8 cellular contexts compared by ENCODE assay signal in the genomic region with DNA sequence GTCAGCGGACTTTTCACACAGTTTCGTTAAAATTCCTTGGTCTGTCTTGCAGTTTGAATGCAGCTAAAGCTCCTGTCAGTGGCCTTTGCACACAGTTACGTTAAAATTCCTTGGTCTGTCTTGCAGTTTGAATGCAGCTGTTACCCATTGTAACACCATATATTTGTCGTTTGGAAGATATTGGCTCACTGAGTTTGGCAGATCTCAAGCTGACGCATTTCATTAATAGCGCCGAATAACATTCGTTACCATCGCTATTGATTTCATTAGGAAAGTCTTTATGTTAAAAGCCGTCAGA. TPM values are rescaled to one million over a fixed set of nuclear protein-coding genes. Genes with fewer than 3 reads are reported as not detected.
A peak's percentile ranks its signal among the peaks of the same experiment; 100 is the strongest.
DNase-seq lines count a peak whose midpoint lies in the region; TF ChIP-seq lines count a peak whose summit lies in the region.

No MANE protein-coding gene starts in this region.

- no peaks in the 10 kb centered on the region for H3K27me3 ChIP-seq in Karpas-422 (ENCODE audit: low read length)

- DNase-seq in AG10803 (ENCODE audit: low read depth), result peak; percentile 56
- no peak for DNase-seq in Karpas-422
- DNase-seq in coronary artery (ENCODE audit: low spot score), result no peak
- peak; percentile 40 for DNase-seq in myocyte (ENCODE audit: low read depth)
- DNase-seq in AG20443 (ENCODE audit: low spot score), result no peak
- no peak for DNase-seq in mucosa of gallbladder (ENCODE audit: low spot score)
- DNase-seq in NOMO-1 treated with DMSO at 0.1 percent for 48 hours (lab: John Stamatoyannopoulos, UW; ENCODE audit: unreplicated experiment), result no peak
- no peak for DNase-seq in islet precursor cell

- H3K9me2 ChIP-seq in Karpas-422 (replicated peaks; ENCODE audit: insufficient read depth, low read length), result no peaks in the 10 kb centered on the region

- H3K4me3 ChIP-seq in AG10803 (ENCODE audit: low read length) (peak overlapping the region; percentile 64), Karpas-422 (ENCODE audit: low read length) (peak overlapping the region; percentile 91), coronary artery (peak overlapping the region; percentile 91)

- H4K20me1 ChIP-seq in Karpas-422 (ENCODE audit: insufficient read depth, low read depth, low read length), result peaks cover 11% of the 10 kb centered on the region; the same call in 1 of the 2 replicates

- H2AFZ ChIP-seq in Karpas-422 (ENCODE audit: low read length), result no peak overlapping the region

- no peaks in the 10 kb centered on the region for H3K36me3 ChIP-seq in Karpas-422 (ENCODE audit: insufficient read depth, low read length)

- H3K79me2 ChIP-seq in Karpas-422 (ENCODE audit: low read length), result no peaks in the 10 kb centered on the region; the same call in 1 of the 2 replicates

- H3K4me1 ChIP-seq in Karpas-422 (ENCODE audit: low read length), result peaks cover 19% of the 10 kb centered on the region

- TF ChIP-seq CTCF in AG10803 (conservative IDR thresholded peaks at IDR 0.05; ENCODE audit: low read length) (no peak), coronary artery (IDR thresholded peaks at IDR 0.05) (no peak)

- H3K27ac ChIP-seq in Karpas-422 (ENCODE audit: low read length), result no peak overlapping the region
- H3K27ac ChIP-seq in coronary artery, result peak overlapping the region; percentile 88 to 97

- H3K9ac ChIP-seq in Karpas-422 (ENCODE audit: low read length), result peak overlapping the region; percentile 81

- H3K9me3 ChIP-seq in Karpas-422 (ENCODE audit: low read length), result no peaks in the 10 kb centered on the region

- H3K4me2 ChIP-seq in Karpas-422 (ENCODE audit: low read depth, low read length, poor library complexity, severe bottlenecking), result peak overlapping the region; percentile 96

RNA-seq across cellular contexts. Expression of gene LIMS1, which starts 1.1 kb away (rescaled TPM):
- total RNA-seq in Karpas-422 (2014; rRNA removed; shearing (Covaris generic); ENCODE audit: low replicate concordance), result 9.7 and 14.1 TPM in 2 replicates
- total RNA-seq in myocyte (185 and 201 TPM in 2 replicates), mucosa of gallbladder (64.1 TPM)
- polyA plus RNA-seq in myocyte (2012), result 112 TPM

Comparison
In these comparisons a context has a peak if more than half of its experiments do, and no peak if none do; other contexts are left out.
1. DNase-seq: peak in AG10803 (single experiment) and myocyte (single experiment); none in Karpas-422 (single experiment), coronary artery (single experiment), AG20443 (single experiment), mucosa of gallbladder (single experiment), NOMO-1 treated with DMSO at 0.1 percent for 48 hours (single experiment) and islet precursor cell (single experiment).
2. Peak in every context shown above with its lines, with median percentiles within 50 percentile points of each other: H3K4me3 ChIP-seq.